ENCODE assay signal across 24 cellular contexts in genomic region chr9:130225071-130225470, GRCh38. TPM values are rescaled to one million over a fixed set of nuclear protein-coding genes. Genes with fewer than 3 reads are reported as not detected.
"Had no signal": no experiment of that assay in that cellular context is flagged by ENCODE, and none has a peak within 500 bp of the region (broad histone marks: within the 10 kb centered on the region; RNA-seq: fewer than 3 reads in every experiment).

No MANE protein-coding gene starts in this region.

- H3K27ac ChIP-seq: colonic mucosa, epithelial cell of prostate, esophagus squamous epithelium, gastrocnemius medialis, heart right ventricle, lower lobe of right lung had no signal

- H3K27me3 ChIP-seq: colonic mucosa, esophagus squamous epithelium, gastrocnemius medialis, heart right ventricle had no signal

- DNase-seq: colonic mucosa; cortex of kidney; effector CD8-positive, alpha-beta T cell; effector memory CD8-positive, alpha-beta T cell; endodermal cell; erythroblast; esophagus squamous epithelium; foreskin fibroblast; foreskin melanocyte; gastrocnemius medialis; glutamatergic neuron; head of caudate nucleus; heart right ventricle; hippocampal formation; kidney glomerular epithelial cell; left colon; left ventricle myocardium superior; mesenchymal stem cell had no signal

- H3K9me3 ChIP-seq: colonic mucosa had no signal

- H3K4me1 ChIP-seq: colonic mucosa, gastrocnemius medialis, heart right ventricle, lower lobe of right lung had no signal

- FAIRE-seq: endometrium, islet of Langerhans, keratinocyte had no signal

- H3K4me3 ChIP-seq: colonic mucosa, esophagus squamous epithelium, gastrocnemius medialis, heart right ventricle, lower lobe of right lung had no signal

- H3K36me3 ChIP-seq: colonic mucosa, gastrocnemius medialis, lower lobe of right lung had no signal

RNA-seq across cellular contexts. Expression of gene HMCN2, which starts 40.5 kb away (rescaled TPM):
- total RNA-seq: mononuclear cell had no signal
- polyA plus RNA-seq: keratinocyte had no signal
